In the genomic region with DNA sequence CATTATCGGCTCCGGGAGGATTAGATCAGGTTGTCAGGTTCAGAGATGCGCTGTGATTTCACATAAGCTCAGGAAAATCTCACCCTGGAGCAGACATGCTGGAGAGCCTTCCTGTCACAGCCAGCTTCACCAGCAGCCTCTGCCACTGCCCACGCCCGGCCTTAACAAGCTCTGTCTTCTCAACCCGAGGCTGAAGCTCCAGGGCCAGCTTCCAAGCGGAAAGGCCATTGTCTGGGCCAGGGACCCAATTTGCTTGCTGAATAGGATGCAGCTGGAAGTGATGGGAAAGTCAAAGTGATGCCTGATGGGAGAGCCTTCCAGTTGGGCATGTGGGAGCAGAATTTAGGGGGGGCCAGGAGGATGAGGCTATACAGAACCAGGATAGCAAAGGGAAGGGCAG, we compare ENCODE assay signal across 15 cellular contexts. TPM values are rescaled to one million over a fixed set of nuclear protein-coding genes. Genes with fewer than 3 reads are reported as not detected.
A peak's percentile ranks its signal among the peaks of the same experiment; 100 is the strongest.
DNase-seq lines count a peak whose midpoint lies in the region; ATAC-seq and TF ChIP-seq lines count a peak whose summit lies in the region.
"Had no signal": no experiment of that assay in that cellular context is flagged by ENCODE, and none has a peak within 500 bp of the region (broad histone marks: within the 10 kb centered on the region; RNA-seq: fewer than 3 reads in every experiment).

No MANE protein-coding gene starts in this region.

- H3K4me1 Mint-ChIP-seq in activated T-helper 17 cell treated with anti-CD3 and anti-CD28 coated beads, Interleukin-2, amount 50 U/mL, for 72 hours = peaks cover 4% of the 10 kb centered on the region
- H3K4me1 Mint-ChIP-seq in naive thymus-derived CD8-positive, alpha-beta T cell = peaks cover 3 to 15% (median 4%) of the 10 kb centered on the region in 4 donors

- H3K4ac ChIP-seq in neuronal stem cell (ENCODE audit: low read length) = no peak overlapping the region

- H3K9me3 Mint-ChIP-seq in activated T-helper 17 cell treated with anti-CD3 and anti-CD28 coated beads, Interleukin-2, amount 50 U/mL, for 72 hours = peaks cover 4% of the 10 kb centered on the region
- H3K9me3 Mint-ChIP-seq in naive thymus-derived CD8-positive, alpha-beta T cell = peaks cover 0 to 12% (median 4%) of the 10 kb centered on the region in 9 donors

- WGBS in heart right ventricle, 2 donors = 64 to 69% methylated on average over 7 of the region's 7 CpGs
- no CpG with 5 or more reads among the region's 7 CpGs for WGBS in neuronal stem cell (ENCODE audit: extremely low coverage in 2 of 2, insufficient read length in 2 of 2, insufficient replicate concordance in 1 of 2), 2 donors

- TF ChIP-seq CTCF in heart right ventricle (IDR thresholded peaks at IDR 0.05) = no peak

- H4K8ac ChIP-seq in neuronal stem cell (ENCODE audit: low read depth, low read length) = no peak overlapping the region

- H3K79me1 ChIP-seq in neuronal stem cell (ENCODE audit: low read depth, low read length) = no peaks in the 10 kb centered on the region

- no peak overlapping the region for H3K4me2 ChIP-seq in neuronal stem cell (ENCODE audit: insufficient read depth, low read length, poor library complexity, severe bottlenecking)
- H3K4me2 ChIP-seq: GM23338 had no signal

- H4K91ac ChIP-seq in neuronal stem cell (ENCODE audit: low read depth, low read length, poor library complexity) = no peak overlapping the region

- intact Hi-C loops in heart right ventricle (cut with DNase I) (no loop called here), Right ventricle myocardium superior (cut with DNase I) (no loop called here), head of caudate nucleus (cut with DNase I) (no loop called here)

- H3K36me3 ChIP-seq in heart right ventricle = no peaks in the 10 kb centered on the region
- no peaks in the 10 kb centered on the region for H3K36me3 ChIP-seq in neuronal stem cell (replicated peaks in 1 of 2; ENCODE audit: control insufficient read depth in 2 of 2, insufficient read depth in 2 of 2, low read length in 2 of 2)

- no peak overlapping the region for H3K14ac ChIP-seq in neuronal stem cell (ENCODE audit: low read length)

- H3K23ac ChIP-seq in neuronal stem cell (ENCODE audit: low read depth, low read length, poor library complexity) = no peak overlapping the region

- H3K27ac Mint-ChIP-seq in activated T-helper 17 cell treated with anti-CD3 and anti-CD28 coated beads, Interleukin-2, amount 50 U/mL, for 72 hours = peak overlapping the region; percentile 20
- peak overlapping the region in 1 of 10 donors; percentile 9 for H3K27ac Mint-ChIP-seq in naive thymus-derived CD8-positive, alpha-beta T cell
- H3K27ac Mint-ChIP-seq: B cell; CD4-positive, alpha-beta T cell; GM23338 had no signal

- H3K4me3 Mint-ChIP-seq in activated T-helper 17 cell treated with anti-CD3 and anti-CD28 coated beads, Interleukin-2, amount 50 U/mL, for 72 hours = no peak overlapping the region
- no peak overlapping the region for H3K4me3 Mint-ChIP-seq in naive thymus-derived CD8-positive, alpha-beta T cell
- H3K4me3 Mint-ChIP-seq: B cell; CD4-positive, alpha-beta T cell; GM23338 had no signal

- DNase-seq in heart right ventricle = no peak
- no peak for DNase-seq in Right ventricle myocardium superior
- DNase-seq in head of caudate nucleus = peak in 23 of 42 donors; percentile 11 to 58 (median 38)
- no peak for DNase-seq in neuronal stem cell (ENCODE audit: low spot score)
- DNase-seq in 8988T = no peak
- DNase-seq in naive thymus-derived CD8-positive, alpha-beta T cell = no peak
- DNase-seq: Calu3; CD4-positive, alpha-beta T cell; DMS 273 treated with DMSO at 0.1 percent for 48 hours; H7 had no signal

- POLR2A ChIA-PET in naive thymus-derived CD8-positive, alpha-beta T cell (lab: Charles Lee) = interaction anchor here (1.3 kb wide), 1 partner anchor 9 kb away, joined by 3 read pairs; no protein-coding TSS in a partner anchor

- no peak overlapping the region for H2BK12ac ChIP-seq in neuronal stem cell (ENCODE audit: low read length)

- no peaks in the 10 kb centered on the region for H3K27me3 ChIP-seq in heart right ventricle
- no peaks in the 10 kb centered on the region for H3K27me3 ChIP-seq in neuronal stem cell (ENCODE audit: control insufficient read depth in 3 of 3, insufficient read depth in 3 of 3, low read depth in 1 of 3, low read length in 3 of 3)

- no peaks in the 10 kb centered on the region for H3K36me3 Mint-ChIP-seq in activated T-helper 17 cell treated with anti-CD3 and anti-CD28 coated beads, Interleukin-2, amount 50 U/mL, for 72 hours (ENCODE audit: low read depth)
- no peaks in the 10 kb centered on the region for H3K36me3 Mint-ChIP-seq in naive thymus-derived CD8-positive, alpha-beta T cell

- peak in 5 of 8 donors; percentile 23 to 42 (median 30) for ATAC-seq in heart right ventricle
- no peak for ATAC-seq in Right ventricle myocardium superior (ENCODE audit: poor library complexity)
- ATAC-seq in activated T-helper 17 cell treated with anti-CD3 and anti-CD28 coated beads, Interleukin-2, amount 50 U/mL, for 72 hours (replicated peaks) = no peak
- no peak for ATAC-seq in GM19023 (IDR thresholded peaks at IDR 0.05; ENCODE audit: unreplicated experiment)
- no peak for ATAC-seq in naive thymus-derived CD8-positive, alpha-beta T cell
- ATAC-seq: GM23338 had no signal

- H3K9me3 ChIP-seq in heart right ventricle (no peaks in the 10 kb centered on the region), neuronal stem cell (replicated peaks in 1 of 2; ENCODE audit: control insufficient read depth in 2 of 2, insufficient read depth in 1 of 2, low read depth in 1 of 2, low read length in 2 of 2) (no peaks in the 10 kb centered on the region)

- no peak overlapping the region for H3K4me3 ChIP-seq in heart right ventricle
- H3K4me3 ChIP-seq in neuronal stem cell (ENCODE audit: low read length in 2 of 2) = no peak overlapping the region
- H3K4me3 ChIP-seq: GM23338 had no signal

- H3K27ac ChIP-seq in heart right ventricle (peak overlapping the region in 7 of 10 donors; percentile 2 to 76 (median 34)), neuronal stem cell (replicated peaks; ENCODE audit: low read length) (no peak overlapping the region)

- H2BK15ac ChIP-seq in neuronal stem cell (ENCODE audit: low read length) = no peak overlapping the region

- H2BK5ac ChIP-seq in neuronal stem cell (ENCODE audit: low read length) = no peak overlapping the region

- H3K27me3 Mint-ChIP-seq in activated T-helper 17 cell treated with anti-CD3 and anti-CD28 coated beads, Interleukin-2, amount 50 U/mL, for 72 hours = no peaks in the 10 kb centered on the region
- H3K27me3 Mint-ChIP-seq in naive thymus-derived CD8-positive, alpha-beta T cell = no peaks in the 10 kb centered on the region
- H3K27me3 Mint-ChIP-seq: CD4-positive, alpha-beta T cell had no signal

- peak overlapping the region; percentile 25 for H2AK5ac ChIP-seq in neuronal stem cell (ENCODE audit: low read depth, low read length)

- H3K4me1 ChIP-seq in heart right ventricle (peaks cover 10 to 77% (median 40%) of the 10 kb centered on the region in 9 donors), neuronal stem cell (ENCODE audit: control insufficient read depth in 2 of 2, insufficient read depth in 1 of 2, low read depth in 1 of 2, low read length in 2 of 2) (peaks cover 0 to 16% of the 10 kb centered on the region in 2 donors)

- H2BK120ac ChIP-seq in neuronal stem cell (ENCODE audit: low read depth, low read length) = no peak overlapping the region

- H3K18ac ChIP-seq in neuronal stem cell (ENCODE audit: low read length) = peak overlapping the region; percentile 65

- H3K9ac ChIP-seq in neuronal stem cell (ENCODE audit: low read depth, low read length, poor library complexity) = no peak overlapping the region

- no peak overlapping the region for H2AFZ ChIP-seq in neuronal stem cell (ENCODE audit: low read length)
- H2AFZ ChIP-seq: GM23338 had no signal

RNA-seq across cellular contexts. Expression of a gene that starts 36.3 kb away (rescaled TPM):
- total RNA-seq in heart right ventricle = under 1 TPM in 5 of 10 donors, not detected in 5; 0.05 to 0.16 (median 0.07) TPM
- polyA plus RNA-seq in heart right ventricle = under 1 TPM; 0.03 to 0.15 TPM
- total RNA-seq in Right ventricle myocardium superior = 0.05 TPM
- 1 to 10 TPM in 1 of 2 donors, under 1 TPM in 1; 0.04 to 1.0 TPM for total RNA-seq in activated T-helper 17 cell treated with anti-CD3 and anti-CD28 coated beads, Interleukin-2, amount 50 U/mL, for 72 hours
- polyA plus RNA-seq in neuronal stem cell (2013, experiment 1 of 2) = 1.4 TPM
- polyA plus RNA-seq in neuronal stem cell (2013, experiment 2 of 2) = 1.3 TPM
- under 1 TPM; 0.21 to 0.25 TPM for total RNA-seq in naive thymus-derived CD8-positive, alpha-beta T cell
- polyA plus RNA-seq in naive thymus-derived CD8-positive, alpha-beta T cell = under 1 TPM in 1 of 3 donors, not detected in 2; 0.10 TPM
- total RNA-seq: B cell, Calu3, Daoy had no signal

Comparison
In these comparisons a context has a peak if more than half of its experiments do, and no peak if none do; other contexts are left out.
1. ATAC-seq: peak in heart right ventricle (5 of 8); none in Right ventricle myocardium superior (single experiment), activated T-helper 17 cell treated with anti-CD3 and anti-CD28 coated beads, Interleukin-2, amount 50 U/mL, for 72 hours (single experiment), GM19023 (single experiment) and naive thymus-derived CD8-positive, alpha-beta T cell (0 of 2).
2. DNase-seq: peak in head of caudate nucleus (23 of 42); none in heart right ventricle (0 of 2), Right ventricle myocardium superior (single experiment), neuronal stem cell (single experiment), 8988T (single experiment) and naive thymus-derived CD8-positive, alpha-beta T cell (0 of 10).